ENCODE assay signal across 1 cellular context in genomic region chr1:181398544-181398943, GRCh38.
TF ChIP-seq lines count a peak whose summit lies in the region.

No MANE protein-coding gene starts in this region.

TF ChIP-seq in HepG2, 621 proteins besides CTCF, POLR2A, EP300 and RAD21 (continued from another document):
- no peak for TF ChIP-seq FOXO4 (CRISPR knock-in tag; conservative IDR thresholded peaks at IDR 0.05)
- no peak for TF ChIP-seq MZF1 (CRISPR knock-in tag; IDR thresholded peaks at IDR 0.05; ENCODE audit: borderline replicate concordance)
- no peak for TF ChIP-seq ATF3 (CRISPR knock-in tag; IDR thresholded peaks at IDR 0.05)
- TF ChIP-seq ZNF296 (CRISPR knock-in tag; conservative IDR thresholded peaks at IDR 0.05) = no peak
- TF ChIP-seq ZNF552 (CRISPR knock-in tag; IDR thresholded peaks at IDR 0.05; ENCODE audit: borderline replicate concordance) = no peak
- no peak for TF ChIP-seq ZNF274 (CRISPR knock-in tag; IDR thresholded peaks at IDR 0.05)
- TF ChIP-seq ASH2L (IDR thresholded peaks at IDR 0.05; ENCODE audit: insufficient read length, low read depth, low read length) = no peak
- no peak for TF ChIP-seq ZFP36 (IDR thresholded peaks at IDR 0.05; ENCODE audit: borderline replicate concordance, low read depth, low read length, partially characterized antibody)
- TF ChIP-seq RORA (CRISPR knock-in tag; IDR thresholded peaks at IDR 0.05) = no peak
- TF ChIP-seq REST (IDR thresholded peaks at IDR 0.05; ENCODE audit: borderline replicate concordance in 1 of 2, low read depth in 1 of 2, low read length in 2 of 2) = no peak
- no peak for TF ChIP-seq YEATS4 (CRISPR knock-in tag; IDR thresholded peaks at IDR 0.05; ENCODE audit: borderline replicate concordance)
- no peak for TF ChIP-seq ZSCAN31 (CRISPR knock-in tag; IDR thresholded peaks at IDR 0.05; ENCODE audit: low read depth)
- TF ChIP-seq HIVEP1 (CRISPR knock-in tag; IDR thresholded peaks at IDR 0.05) = no peak
